12 cellular contexts compared by ENCODE assay signal in genomic region chr4:24753519-24753918, GRCh38. TPM values are rescaled to one million over a fixed set of nuclear protein-coding genes. Genes with fewer than 3 reads are reported as not detected.
A peak's percentile ranks its signal among the peaks of the same experiment; 100 is the strongest.
DNase-seq lines count a peak whose midpoint lies in the region; ATAC-seq, FAIRE-seq and TF ChIP-seq lines count a peak whose summit lies in the region.
"Had no signal": no experiment of that assay in that cellular context is flagged by ENCODE, and none has a peak within 500 bp of the region (broad histone marks: within the 10 kb centered on the region; RNA-seq: fewer than 3 reads in every experiment).

No MANE protein-coding gene starts in this region.

- H3K4me3 ChIP-seq in IMR-90 (ENCODE audit: insufficient read depth, low read depth, low read length) = no peak overlapping the region
- H3K4me3 ChIP-seq: SK-N-MC had no signal

- H3K4me1 ChIP-seq in IMR-90 (ENCODE audit: control insufficient read depth, insufficient read depth, low read length) = no peaks in the 10 kb centered on the region

- H4K20me1 ChIP-seq in IMR-90 (ENCODE audit: insufficient read depth, low read length) = no peaks in the 10 kb centered on the region

- H3K27me3 ChIP-seq in IMR-90 (ENCODE audit: control insufficient read depth, insufficient read depth, low read length) = no peaks in the 10 kb centered on the region

- CTCF ChIA-PET in IMR-90 (lab: Yijun Ruan, JAX) = no interaction called here

- H3K36me3 ChIP-seq in IMR-90 (ENCODE audit: control insufficient read depth, insufficient read depth, low read length) = no peaks in the 10 kb centered on the region

- H3K56ac ChIP-seq in IMR-90 (ENCODE audit: extremely low read depth, insufficient read depth, low read length) = no peak overlapping the region

- H2AK5ac ChIP-seq in IMR-90 (ENCODE audit: low read depth, low read length) = no peak overlapping the region

- no peak overlapping the region for H2AFZ ChIP-seq in IMR-90 (replicated peaks; ENCODE audit: low read length, poor library complexity)

- DNase-seq in DMS53 treated with DMSO at 0.1 percent for 48 hours (lab: John Stamatoyannopoulos, UW; ENCODE audit: unreplicated experiment) (peak; percentile 99), IMR-90 (peak; percentile 67), epithelial cell of prostate (ENCODE audit: low read depth, low spot score) (peak; percentile 100), D721Med (ENCODE audit: insufficient read length, low spot score) (no peak), caudate nucleus (lab: John Stamatoyannopoulos, UW) (no peak), HT-29 (ENCODE audit: low spot score) (no peak)
- DNase-seq: CD4-positive, CD25-positive, alpha-beta regulatory T cell; NCI-H1105 treated with DMSO at 0.1 percent for 48 hours had no signal

- TF ChIP-seq CTCF in IMR-90 (conservative IDR thresholded peaks at IDR 0.05; ENCODE audit: low read depth, low read length) (no peak), D721Med (IDR thresholded peaks at IDR 0.05; ENCODE audit: insufficient read depth, missing control alignments) (no peak)

- H3K79me1 ChIP-seq in IMR-90 (ENCODE audit: low read depth in 1 of 2, low read length in 2 of 2) = no peaks in the 10 kb centered on the region

- no peak overlapping the region for H4K5ac ChIP-seq in IMR-90 (ENCODE audit: low read depth, low read length)

- FAIRE-seq in D721Med (lab: Jason Lieb, UNC) = no peak

- no peak overlapping the region for H4K91ac ChIP-seq in IMR-90 (ENCODE audit: insufficient read depth, low read depth, low read length)

- no peak overlapping the region for H2BK120ac ChIP-seq in IMR-90 (ENCODE audit: low read depth, low read length)

- no peak for TF ChIP-seq POLR2A in IMR-90 (IDR thresholded peaks at IDR 0.05; ENCODE audit: low read depth, low read length)

- peaks cover 6% of the 10 kb centered on the region; the same call in 1 of the 2 replicates for H3K9me3 ChIP-seq in IMR-90 (ENCODE audit: control insufficient read depth, insufficient read depth, low read length)

- POLR2A ChIA-PET in IMR-90 (lab: Charles Lee; ENCODE audit: unreplicated experiment) = no interaction called here

- H2BK15ac ChIP-seq in IMR-90 (ENCODE audit: low read depth, low read length) = no peak overlapping the region

- no peak overlapping the region for H2BK5ac ChIP-seq in IMR-90 (ENCODE audit: low read depth, low read length, poor library complexity, severe bottlenecking)

- TF ChIP-seq RAD21 in IMR-90 (IDR thresholded peaks at IDR 0.05; ENCODE audit: low read length) = no peak

- no peak overlapping the region for H2BK20ac ChIP-seq in IMR-90 (ENCODE audit: low read depth, low read length)

- WGBS in IMR-90 (ENCODE audit: extremely low coverage in 2 of 2, insufficient read length in 1 of 2), 2 experiments = no CpG with 5 or more reads among the region's 1 CpG

- H3K18ac ChIP-seq in IMR-90 (ENCODE audit: low read depth, low read length) = no peak overlapping the region

- H3K23ac ChIP-seq in IMR-90 (ENCODE audit: low read depth, low read length) = no peak overlapping the region

- dilution Hi-C loops in IMR-90 (cut with HindIII; ENCODE audit: low sequenced_read_pairs, unreplicated experiment) = no loop called here

- no peak overlapping the region for H3K14ac ChIP-seq in IMR-90 (replicated peaks; ENCODE audit: low read depth, low read length)

- intact Hi-C loops in IMR-90 (cut with micrococcal nuclease) = no loop called here

- no TSS peak for BruUV-seq in IMR-90 (replicated peaks; lab: Mats Ljungman, UMichigan)

- peak; percentile 52 for ATAC-seq in GM21723 (IDR thresholded peaks at IDR 0.05; ENCODE audit: unreplicated experiment)
- ATAC-seq in IMR-90 (ENCODE audit: low read depth) = peak; percentile 66; the same call in 1 of the 2 replicates
- ATAC-seq in GM21576 (IDR thresholded peaks at IDR 0.05; ENCODE audit: unreplicated experiment) = no peak
- ATAC-seq: sciatic nerve had no signal

- H2AK9ac ChIP-seq in IMR-90 (replicated peaks; ENCODE audit: low read depth, low read length, poor library complexity) = no peak overlapping the region

- in situ Hi-C loops in IMR-90 (cut with MboI; ENCODE audit: low sequenced_read_pairs) = no loop called here

- H3K9ac ChIP-seq in IMR-90 (ENCODE audit: low read depth, low read length) = no peak overlapping the region

- no peak overlapping the region for H4K8ac ChIP-seq in IMR-90 (ENCODE audit: low read depth in 2 of 2, low read length in 2 of 2)

- H3K4ac ChIP-seq in IMR-90 (ENCODE audit: low read depth, low read length) = no peak overlapping the region

- no peak overlapping the region for H3K27ac ChIP-seq in IMR-90 (ENCODE audit: insufficient read depth, low read length)
- peak overlapping the region; percentile 85 for H3K27ac ChIP-seq in epithelial cell of prostate
- H3K27ac ChIP-seq in caudate nucleus (ENCODE audit: low read depth, low read length) = no peak overlapping the region
- H3K27ac ChIP-seq: SK-N-MC had no signal

- H3K4me2 ChIP-seq in IMR-90 (ENCODE audit: low read depth, low read length) = no peak overlapping the region

- no peaks in the 10 kb centered on the region for H3K9me1 ChIP-seq in IMR-90 (ENCODE audit: insufficient read depth, low read length)

TF ChIP-seq in IMR-90, 13 proteins besides CTCF, POLR2A, EP300 and RAD21:
- no peak for TF ChIP-seq ELK1 (IDR thresholded peaks at IDR 0.05; ENCODE audit: borderline replicate concordance, low read depth, low read length)
TF ChIP-seq in IMR-90: peak in this region for 0.

RNA-seq across cellular contexts. Expression of gene SOD3, which starts 41.9 kb away (rescaled TPM):
- total RNA-seq in IMR-90 (2012; rRNA removed) = 0.28 and 0.36 TPM in 2 replicates
- 5.8 and 7.3 TPM in 2 replicates for polyA plus RNA-seq in IMR-90 (2012; rRNA removed)
- polyA plus RNA-seq in IMR-90 (2012; cell fraction: cytosol; rRNA removed) = 10.8 and 29.1 TPM in 2 replicates
- 3.0 and 6.1 TPM in 2 replicates for polyA plus RNA-seq in IMR-90 (2012; cell fraction: nucleus; rRNA removed; ENCODE audit: low replicate concordance)
- 2.0 and 3.3 TPM in 2 replicates for total RNA-seq in HT-29 (2014; rRNA removed; shearing (Covaris generic))
- total RNA-seq: CD4-positive, CD25-positive, alpha-beta regulatory T cell had no signal
- polyA plus RNA-seq: CD4-positive, CD25-positive, alpha-beta regulatory T cell had no signal

Comparison
In these comparisons a context has a peak if more than half of its experiments do, and no peak if none do; other contexts are left out.
1. DNase-seq: peak in DMS53 treated with DMSO at 0.1 percent for 48 hours (single experiment), IMR-90 (single experiment) and epithelial cell of prostate (single experiment); none in D721Med (single experiment), caudate nucleus (0 of 61) and HT-29 (single experiment).